8 cellular contexts compared by ENCODE assay signal in genomic region chr12:132189378-132190011, GRCh38. TPM values are rescaled to one million over a fixed set of nuclear protein-coding genes. Genes with fewer than 3 reads are reported as not detected.
A peak's percentile ranks its signal among the peaks of the same experiment; 100 is the strongest.
DNase-seq lines count a peak whose midpoint lies in the region; ATAC-seq and TF ChIP-seq lines count a peak whose summit lies in the region.

No MANE protein-coding gene starts in this region.

- H3K36me3 ChIP-seq in HUES64 (ENCODE audit: insufficient read depth, low read length) (no peaks in the 10 kb centered on the region), SJCRH30 (no peaks in the 10 kb centered on the region), suprapubic skin (no peaks in the 10 kb centered on the region)

- H3K4me1 ChIP-seq in HUES64 (ENCODE audit: insufficient read depth, low read length), result no peaks in the 10 kb centered on the region
- H3K4me1 ChIP-seq in SJCRH30, result no peaks in the 10 kb centered on the region
- peaks cover 13% of the 10 kb centered on the region for H3K4me1 ChIP-seq in suprapubic skin

- H3K27me3 ChIP-seq in HUES64 (ENCODE audit: insufficient read depth, low read length) (peaks cover 81% of the 10 kb centered on the region), SJCRH30 (no peaks in the 10 kb centered on the region), suprapubic skin (peaks cover 12% of the 10 kb centered on the region)

- TF ChIP-seq EP300 in suprapubic skin (IDR thresholded peaks at IDR 0.05), result no peak

- peak; percentile 91 for ATAC-seq in GM21390 (IDR thresholded peaks at IDR 0.05; ENCODE audit: unreplicated experiment)
- ATAC-seq in omental fat pad (ENCODE audit: low FRiP score), result peak; percentile 89

- peak; percentile 83 for DNase-seq in DMS 273 (lab: John Stamatoyannopoulos, UW; ENCODE audit: unreplicated experiment)
- peak; percentile 86 to 87 for DNase-seq in SJCRH30
- DNase-seq in activated naive CD4-positive, alpha-beta T cell treated with Interleukin-2 at 50 U/mL for 16 hours, result peak; percentile 97
- DNase-seq in globus pallidus (ENCODE audit: low spot score), result peak; percentile 78
- DNase-seq in omental fat pad (ENCODE audit: low spot score), result peak; percentile 54
- DNase-seq in suprapubic skin (ENCODE audit: low spot score in 2 of 2), result peak; percentile 91 to 92

- H3K9me3 ChIP-seq in HUES64 (ENCODE audit: insufficient read depth, low read depth, low read length), result peaks cover 19% of the 10 kb centered on the region
- no peaks in the 10 kb centered on the region for H3K9me3 ChIP-seq in SJCRH30 (replicated peaks)
- no peaks in the 10 kb centered on the region for H3K9me3 ChIP-seq in suprapubic skin

- TF ChIP-seq CTCF in omental fat pad (IDR thresholded peaks at IDR 0.05) (no peak), suprapubic skin (IDR thresholded peaks at IDR 0.05) (no peak)

- no peak for TF ChIP-seq POLR2A in suprapubic skin (IDR thresholded peaks at IDR 0.05)

- H3K27ac ChIP-seq in HUES64 (ENCODE audit: low read depth, low read length) (no peak overlapping the region), SJCRH30 (peak overlapping the region; percentile 26), suprapubic skin (no peak overlapping the region)

- peak overlapping the region; percentile 50 for H3K4me3 ChIP-seq in HUES64 (ENCODE audit: low read length)
- peak overlapping the region; percentile 62 for H3K4me3 ChIP-seq in SJCRH30
- peak overlapping the region; percentile 55 for H3K4me3 ChIP-seq in suprapubic skin

- no peak overlapping the region for H3K9ac ChIP-seq in HUES64 (ENCODE audit: low read depth, low read length)

- WGBS in HUES64, result 26% methylated on average over 69 of the region's 69 CpGs
- WGBS in suprapubic skin, result 0% methylated on average over 7 of the region's 69 CpGs

RNA-seq across cellular contexts. Expression of gene NOC4L, which starts 45.2 kb away (rescaled TPM):
- 29.0 TPM for polyA plus RNA-seq in HUES64 (2013, experiment 1 of 2)
- 31.7 TPM for polyA plus RNA-seq in HUES64 (2013, experiment 2 of 2)
- 14.3 and 15.4 TPM in 2 replicates for total RNA-seq in SJCRH30 (2014; rRNA removed; shearing (Covaris generic))
- 10 to 100 TPM in 1 of 4 donors, 1 to 10 TPM in 3; 6.4 to 16.1 (median 9.3) TPM for total RNA-seq in omental fat pad
- 10 to 100 TPM; 13.9 to 20.4 (median 16.0) TPM for total RNA-seq in suprapubic skin

RNA-seq across cellular contexts. Expression of gene DDX51, which starts 45.4 kb away (rescaled TPM):
- 11.2 TPM for polyA plus RNA-seq in HUES64 (2013, experiment 1 of 2)
- 9.3 TPM for polyA plus RNA-seq in HUES64 (2013, experiment 2 of 2)
- total RNA-seq in SJCRH30 (2014; rRNA removed; shearing (Covaris generic)), result 12.0 and 12.5 TPM in 2 replicates
- total RNA-seq in omental fat pad (10 to 100 TPM in 2 of 4 donors, 1 to 10 TPM in 2; 6.5 to 32.2 (median 10.4) TPM), suprapubic skin (10 to 100 TPM; 21.1 to 39.6 (median 23.7) TPM)
